Comparison of ENCODE assay signal across 1 cellular context in the genomic region with DNA sequence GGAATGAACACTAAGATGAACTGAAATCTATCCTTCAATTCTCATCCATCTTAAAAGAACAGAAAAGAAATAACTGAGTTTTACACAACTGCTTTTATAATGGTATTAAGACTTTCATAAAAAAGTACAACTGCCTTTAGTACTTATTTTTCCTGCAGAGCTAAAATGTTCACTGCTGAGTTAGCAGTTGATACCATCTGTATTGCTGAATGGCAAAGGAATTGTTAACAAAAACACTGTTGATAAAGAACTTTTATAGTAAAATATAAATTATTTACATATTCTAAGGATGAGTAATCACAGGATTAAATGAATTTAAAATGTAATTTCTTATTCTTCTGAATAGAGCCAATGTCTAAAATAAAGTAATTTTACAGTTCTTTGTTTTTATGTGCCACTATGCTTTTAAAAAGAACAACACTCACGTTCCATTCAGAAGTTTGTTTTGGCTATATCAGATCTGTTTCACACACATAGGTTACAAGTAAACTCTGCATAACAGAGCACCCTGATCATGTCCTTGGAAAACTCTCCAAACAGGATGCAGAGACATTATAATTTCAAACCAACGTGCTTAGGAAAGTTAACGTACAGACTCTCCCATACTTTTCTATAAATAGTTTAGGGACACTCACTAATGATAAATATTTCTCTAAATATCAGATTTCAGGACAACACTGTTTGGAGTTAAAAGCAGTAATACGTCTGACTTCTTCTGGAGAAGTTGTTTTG.
A peak's percentile ranks its signal among the peaks of the same experiment; 100 is the strongest.
TF ChIP-seq lines count a peak whose summit lies in the region.

No MANE protein-coding gene starts in this region.

TF ChIP-seq in IMR-90, 13 proteins besides CTCF, POLR2A, EP300 and RAD21:
- TF ChIP-seq MAFK (IDR thresholded peaks at IDR 0.05; ENCODE audit: low read depth, low read length) (peak; percentile 73; the same call in 1 of the 2 replicates), MXI1 (IDR thresholded peaks at IDR 0.05; ENCODE audit: borderline replicate concordance, low read depth, low read length) (no peak), SMC3 (IDR thresholded peaks at IDR 0.05; ENCODE audit: low read depth, low read length) (no peak), RCOR1 (IDR thresholded peaks at IDR 0.05; ENCODE audit: insufficient replicate concordance, low read length) (no peak), FOS (IDR thresholded peaks at IDR 0.05; ENCODE audit: low read depth, low read length) (no peak), MAZ (IDR thresholded peaks at IDR 0.05; ENCODE audit: borderline replicate concordance, low read depth, low read length) (no peak), BHLHE40 (IDR thresholded peaks at IDR 0.05; ENCODE audit: low read depth, low read length) (no peak; the same call in 1 of the 2 replicates), RFX5 (IDR thresholded peaks at IDR 0.05; ENCODE audit: low read depth, low read length) (no peak), NFE2L2 (IDR thresholded peaks at IDR 0.05; ENCODE audit: low read depth, low read length) (no peak)
